ENCODE assay signal across 7 cellular contexts in genomic region chr9:78121488-78121887, GRCh38.
DNase-seq lines count a peak whose midpoint lies in the region; ATAC-seq and TF ChIP-seq lines count a peak whose summit lies in the region.

No MANE protein-coding gene starts in this region.

- ATAC-seq in GM21447 (IDR thresholded peaks at IDR 0.05; ENCODE audit: unreplicated experiment), result no peak

- DNase-seq in NCI-H2107 (lab: John Stamatoyannopoulos, UW) (peak; percentile 16), dedifferentiated amniotic fluid mesenchymal stem cell (ENCODE audit: extremely low spot score) (peak; percentile 42), lower leg skin (ENCODE audit: low spot score in 2 of 2) (peak; percentile 44 to 87)
- peak; percentile 46 to 63 for DNase-seq in activated CD4-positive, alpha-beta T cell treated with anti-CD3 and anti-CD28 coated beads for 4 hours
- peak; percentile 32 for DNase-seq in stimulated activated CD8-positive, alpha-beta memory T cell treated with anti-CD3 and anti-CD28 coated beads, Interleukin-15, amount 100 ng/mL, for 1 hour (ENCODE audit: low read depth)

- H3K4me3 ChIP-seq in lower leg skin (ENCODE audit: low read depth, poor library complexity, severe bottlenecking), result no peak overlapping the region

- WGBS in lower leg skin, 2 donors, result 56% methylated on average over 4 of the region's 4 CpGs

- TF ChIP-seq CTCF in GM12874 (IDR thresholded peaks at IDR 0.05; ENCODE audit: insufficient read depth, low read depth, low read length), result peak; percentile 48; the same call in 1 of the 2 replicates
- no peak for TF ChIP-seq CTCF in lower leg skin (IDR thresholded peaks at IDR 0.05)

- intact Hi-C loops in lower leg skin (cut with DNase I; ENCODE audit: low total_unique reads), result no loop called here

- no peak for TF ChIP-seq POLR2A in lower leg skin (IDR thresholded peaks at IDR 0.05)
